Comparison of ENCODE assay signal across 9 cellular contexts in the genomic region with DNA sequence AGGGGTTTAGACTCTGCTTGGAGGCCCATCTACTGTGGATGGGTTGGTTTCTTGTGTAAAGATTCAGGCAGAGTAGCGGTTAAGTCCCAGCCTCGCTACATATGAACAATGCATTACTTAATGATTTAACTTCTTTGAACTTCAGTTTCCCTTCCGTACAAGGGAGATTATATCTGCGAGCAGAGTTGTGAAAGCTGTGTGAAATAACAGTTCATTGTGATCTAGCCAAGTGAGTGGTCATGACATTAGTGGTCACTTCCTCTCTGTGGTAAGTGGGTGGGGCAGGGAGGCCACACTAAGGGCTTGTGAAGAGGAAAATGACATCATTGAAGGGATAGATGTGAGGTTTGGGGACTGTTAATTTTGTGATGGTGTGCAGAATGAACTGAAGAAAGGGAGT. TPM values are rescaled to one million over a fixed set of nuclear protein-coding genes. Genes with fewer than 3 reads are reported as not detected.
DNase-seq lines count a peak whose midpoint lies in the region; ATAC-seq, FAIRE-seq and TF ChIP-seq lines count a peak whose summit lies in the region.
"Had no signal": no experiment of that assay in that cellular context is flagged by ENCODE, and none has a peak within 500 bp of the region (broad histone marks: within the 10 kb centered on the region; RNA-seq: fewer than 3 reads in every experiment).

No MANE protein-coding gene starts in this region.

- H2BK5ac ChIP-seq in IMR-90 (ENCODE audit: low read depth, low read length, poor library complexity, severe bottlenecking): no peak overlapping the region

- CTCF ChIA-PET in IMR-90 (lab: Yijun Ruan, JAX) (no interaction called here), HepG2 (lab: Yijun Ruan, JAX; ENCODE audit: low intra/inter-chr PET ratio, low total read pairs) (no interaction called here)

- H4K8ac ChIP-seq in IMR-90 (ENCODE audit: low read depth in 2 of 2, low read length in 2 of 2): no peak overlapping the region

- H2BK15ac ChIP-seq in IMR-90 (ENCODE audit: low read depth, low read length): no peak overlapping the region

- H3K79me1 ChIP-seq in IMR-90 (ENCODE audit: low read depth in 1 of 2, low read length in 2 of 2): no peaks in the 10 kb centered on the region

- BruUV-seq in IMR-90 (replicated peaks; lab: Mats Ljungman, UMichigan): no TSS peak
- BruUV-seq in HepG2 (replicated peaks; lab: Mats Ljungman, UMichigan): no TSS peak

- TF ChIP-seq EP300 in HepG2 (IDR thresholded peaks at IDR 0.05; ENCODE audit: low read depth in 2 of 2, low read length in 2 of 2) (peak in 1 of 2 experiments; percentile 32; a peak in 1 of 4 replicates), HepG2 (CRISPR knock-in tag; IDR thresholded peaks at IDR 0.05; ENCODE audit: borderline replicate concordance) (peak; percentile 49; the same call in 1 of the 2 replicates)

- H3K18ac ChIP-seq in IMR-90 (ENCODE audit: low read depth, low read length): no peak overlapping the region

- WGBS in IMR-90 (ENCODE audit: extremely low coverage in 2 of 2, insufficient read length in 1 of 2), 2 experiments: no CpG with 5 or more reads among the region's 4 CpGs
- WGBS in HepG2 (ENCODE audit: low lambda C conversion rate): 4% methylated on average over 4 of the region's 4 CpGs
- WGBS in endodermal cell (ENCODE audit: insufficient coverage in 1 of 2, insufficient read length in 1 of 2), 2 experiments: 97 to 100% methylated on average over 1 to 3 of the region's 4 CpGs

- no peaks in the 10 kb centered on the region for H3K27me3 Mint-ChIP-seq in endodermal cell (ENCODE audit: insufficient read depth)

- no peak overlapping the region for H3K14ac ChIP-seq in IMR-90 (replicated peaks; ENCODE audit: low read depth, low read length)

- H3K4me1 ChIP-seq in IMR-90 (ENCODE audit: control insufficient read depth, insufficient read depth, low read length) (no peaks in the 10 kb centered on the region), HepG2 (ENCODE audit: insufficient read depth, low read length) (peaks cover 15% of the 10 kb centered on the region), endodermal cell (ENCODE audit: control insufficient read depth, insufficient read depth, low read length) (no peaks in the 10 kb centered on the region)

- H3K56ac ChIP-seq in IMR-90 (ENCODE audit: extremely low read depth, insufficient read depth, low read length): no peak overlapping the region

- H3K9me1 ChIP-seq in IMR-90 (ENCODE audit: insufficient read depth, low read length): no peaks in the 10 kb centered on the region

- H2AK5ac ChIP-seq in IMR-90 (ENCODE audit: low read depth, low read length): no peak overlapping the region

- H2BK120ac ChIP-seq in IMR-90 (ENCODE audit: low read depth, low read length): no peak overlapping the region

- no peak overlapping the region for H3K4ac ChIP-seq in IMR-90 (ENCODE audit: low read depth, low read length)

- H3K9me3 ChIP-seq in IMR-90 (ENCODE audit: control insufficient read depth, insufficient read depth, low read length): no peaks in the 10 kb centered on the region
- no peaks in the 10 kb centered on the region for H3K9me3 ChIP-seq in HepG2 (ENCODE audit: low read length)
- no peaks in the 10 kb centered on the region for H3K9me3 ChIP-seq in endodermal cell (ENCODE audit: control insufficient read depth, low read length)

- H2AFZ ChIP-seq in IMR-90 (replicated peaks; ENCODE audit: low read length, poor library complexity) (no peak overlapping the region), HepG2 (ENCODE audit: low read length) (peak overlapping the region; percentile 17)

- in situ Hi-C loops in IMR-90 (cut with MboI; ENCODE audit: low sequenced_read_pairs) (no loop called here), HepG2 (cut with HindIII; ENCODE audit: extremely low pct_ligation_motif_present, low pct_unique_long_range_greater_than_20kb) (no loop called here)

- no peak overlapping the region for H2BK20ac ChIP-seq in IMR-90 (ENCODE audit: low read depth, low read length)

- H3K79me2 ChIP-seq in HepG2 (ENCODE audit: insufficient read depth, low read length): no peaks in the 10 kb centered on the region

- dilution Hi-C loops in IMR-90 (cut with HindIII; ENCODE audit: low sequenced_read_pairs, unreplicated experiment): no loop called here

- no peak overlapping the region for H4K91ac ChIP-seq in IMR-90 (ENCODE audit: insufficient read depth, low read depth, low read length)

- H3K27me3 ChIP-seq in IMR-90 (ENCODE audit: control insufficient read depth, insufficient read depth, low read length) (no peaks in the 10 kb centered on the region), HepG2 (ENCODE audit: control insufficient read depth in 1 of 2, insufficient read depth in 2 of 2, low read length in 2 of 2) (no peaks in the 10 kb centered on the region; a peak in 1 of 5 replicates), endodermal cell (ENCODE audit: control insufficient read depth, insufficient read depth, low read length, poor library complexity, severe bottlenecking) (no peaks in the 10 kb centered on the region)

- H3K4me2 ChIP-seq in IMR-90 (ENCODE audit: low read depth, low read length): no peak overlapping the region
- H3K4me2 ChIP-seq in HepG2 (ENCODE audit: low read depth, low read length): peak overlapping the region; percentile 26; the same call in 1 of the 2 replicates

- POLR2A ChIA-PET in IMR-90 (lab: Charles Lee; ENCODE audit: unreplicated experiment): no interaction called here
- POLR2A ChIA-PET in HepG2 (lab: Yijun Ruan, JAX): interaction anchor here (1.7 to 1.9 kb wide), 2 partner anchors 14 to 15 kb away, joined by 4 to 6 read pairs; partner anchors contain the start of gene MEX3C

- no peak overlapping the region for H3K27ac Mint-ChIP-seq in endodermal cell

- no peaks in the 10 kb centered on the region for H3K36me3 ChIP-seq in IMR-90 (ENCODE audit: control insufficient read depth, insufficient read depth, low read length)
- no peaks in the 10 kb centered on the region for H3K36me3 ChIP-seq in HepG2 (replicated peaks in 1 of 2; ENCODE audit: control insufficient read depth in 1 of 2, insufficient read depth in 2 of 2, low read length in 2 of 2)
- no peaks in the 10 kb centered on the region for H3K36me3 ChIP-seq in endodermal cell (ENCODE audit: control insufficient read depth, insufficient read depth, low read length)

- H3K4me3 Mint-ChIP-seq in endodermal cell: no peak overlapping the region

- H3K27ac ChIP-seq in IMR-90 (ENCODE audit: insufficient read depth, low read length) (no peak overlapping the region), HepG2 (ENCODE audit: extremely low read length, insufficient read depth, low read length) (no peak overlapping the region), endodermal cell (ENCODE audit: low read depth, low read length) (no peak overlapping the region)

- no peaks in the 10 kb centered on the region for H3K36me3 Mint-ChIP-seq in endodermal cell (ENCODE audit: low read depth)

- H3K9ac ChIP-seq in IMR-90 (ENCODE audit: low read depth, low read length) (no peak overlapping the region), HepG2 (ENCODE audit: insufficient read depth, low read depth, low read length) (no peak overlapping the region), endodermal cell (ENCODE audit: extremely low read depth, low read length, poor library complexity, severe bottlenecking) (no peak overlapping the region)

- peak; percentile 86 for FAIRE-seq in GM12891 (lab: Jason Lieb, UNC)
- no peak for FAIRE-seq in HepG2 (lab: Jason Lieb, UNC)
- FAIRE-seq: islet of Langerhans had no signal

- no peaks in the 10 kb centered on the region for H3K9me3 Mint-ChIP-seq in endodermal cell

- TF ChIP-seq RAD21 in IMR-90 (IDR thresholded peaks at IDR 0.05; ENCODE audit: low read length): no peak
- TF ChIP-seq RAD21 in HepG2 (CRISPR knock-in tag; IDR thresholded peaks at IDR 0.05): no peak

- no peak overlapping the region for H2AK9ac ChIP-seq in IMR-90 (replicated peaks; ENCODE audit: low read depth, low read length, poor library complexity)

- TF ChIP-seq CTCF in IMR-90 (conservative IDR thresholded peaks at IDR 0.05; ENCODE audit: low read depth, low read length): no peak
- TF ChIP-seq CTCF in HepG2 (CRISPR knock-in tag; IDR thresholded peaks at IDR 0.05): no peak
- TF ChIP-seq CTCF in endodermal cell (conservative IDR thresholded peaks at IDR 0.05): no peak

- H4K20me1 ChIP-seq in IMR-90 (ENCODE audit: insufficient read depth, low read length) (no peaks in the 10 kb centered on the region), HepG2 (ENCODE audit: insufficient read depth, low read length) (no peaks in the 10 kb centered on the region)

- ATAC-seq in GM21529 (IDR thresholded peaks at IDR 0.05; ENCODE audit: unreplicated experiment) (peak; percentile 95), IMR-90 (ENCODE audit: low read depth) (no peak), HepG2 (peak; percentile 74)

- no peak overlapping the region for H4K5ac ChIP-seq in IMR-90 (ENCODE audit: low read depth, low read length)

- TF ChIP-seq POLR2A in GM12891 (IDR thresholded peaks at IDR 0.05; ENCODE audit: low read depth, low read length) (no peak), IMR-90 (IDR thresholded peaks at IDR 0.05; ENCODE audit: low read depth, low read length) (no peak), HepG2 (IDR thresholded peaks at IDR 0.05; ENCODE audit: insufficient read depth in 1 of 2, low read depth in 2 of 2, low read length in 2 of 2) (no peak)

- intact Hi-C loops in IMR-90 (cut with micrococcal nuclease) (no loop called here), HepG2 (cut with micrococcal nuclease; ENCODE audit: unreplicated experiment) (no loop called here)

- no peak overlapping the region for H3K4me3 ChIP-seq in IMR-90 (ENCODE audit: insufficient read depth, low read depth, low read length)
- no peak overlapping the region for H3K4me3 ChIP-seq in HepG2 (replicated peaks in 1 of 3; ENCODE audit: insufficient read depth in 1 of 3, low read depth in 2 of 3, low read length in 3 of 3)
- H3K4me3 ChIP-seq in endodermal cell (ENCODE audit: low read length): no peak overlapping the region

- DNase-seq in GM12891 (ENCODE audit: insufficient read length, low spot score) (no peak), IMR-90 (peak; percentile 59), HepG2 (ENCODE audit: low spot score) (peak; percentile 85), NCI-H345 (lab: John Stamatoyannopoulos, UW) (no peak), globus pallidus (ENCODE audit: low spot score) (no peak), endodermal cell (no peak)
- DNase-seq in activated gamma-delta T cell treated with anti-CD3 and anti-CD28 coated beads, Interleukin-2, amount 50 U/mL, for 16 hours (ENCODE audit: low read depth): peak; percentile 26

- H3K4me1 Mint-ChIP-seq in endodermal cell: peaks cover 8% of the 10 kb centered on the region

- H3K23ac ChIP-seq in IMR-90 (ENCODE audit: low read depth, low read length): no peak overlapping the region

RNA-seq across cellular contexts. Expression of gene MEX3C, which starts 14.1 kb away (rescaled TPM):
- 12.0 TPM for polyA plus RNA-seq in GM12891 (2012; ENCODE audit: low read depth, missing spikeins)
- total RNA-seq in IMR-90 (2012; rRNA removed): 42.8 and 50.9 TPM in 2 replicates
- polyA plus RNA-seq in IMR-90 (2012; rRNA removed): 25.9 and 26.0 TPM in 2 replicates
- polyA plus RNA-seq in IMR-90 (2012; cell fraction: cytosol; rRNA removed): 9.3 and 15.1 TPM in 2 replicates
- 4.1 and 17.7 TPM in 2 replicates for polyA plus RNA-seq in IMR-90 (2012; cell fraction: nucleus; rRNA removed; ENCODE audit: low replicate concordance)
- 36.4 and 36.7 TPM in 2 replicates for total RNA-seq in HepG2 (2016; rRNA removed; fragmentation: Illumina TruSeq; extraction: Trizol)
- 5.1 and 5.6 TPM in 2 replicates for total RNA-seq in HepG2 (2016; cell fraction: cytosol; rRNA removed; fragmentation: Illumina TruSeq; extraction: Trizol; ENCODE audit: low read depth)
- total RNA-seq in HepG2 (2016; cell fraction: insoluble cytoplasmic fraction; rRNA removed; fragmentation: Illumina TruSeq; extraction: Trizol): 36.6 and 39.9 TPM in 2 replicates
- total RNA-seq in HepG2 (2016; cell fraction: membrane; rRNA removed; fragmentation: Illumina TruSeq; extraction: Trizol): 25.8 and 26.4 TPM in 2 replicates
- total RNA-seq in HepG2 (2016; cell fraction: nucleus; rRNA removed; fragmentation: Illumina TruSeq; extraction: Trizol): 46.3 and 52.7 TPM in 2 replicates
- polyA plus RNA-seq in HepG2 (2011; rRNA removed): 32.2 and 34.8 TPM in 2 replicates
- polyA plus RNA-seq in HepG2 (2011; cell fraction: cytosol; rRNA removed): 15.5 and 20.6 TPM in 2 replicates
- polyA plus RNA-seq in HepG2 (2011; cell fraction: nucleus; rRNA removed): 13.8 and 16.8 TPM in 2 replicates
- polyA plus RNA-seq in HepG2 (2012): 33.3 and 34.4 TPM in 2 replicates
- 1.6 and 1.7 TPM in 2 replicates for polyA plus RNA-seq in HepG2 (2016; cell fraction: cytosol; fragmentation: Illumina TruSeq; extraction: Trizol; ENCODE audit: low read depth)
- polyA plus RNA-seq in HepG2 (2016; cell fraction: insoluble cytoplasmic fraction; fragmentation: Illumina TruSeq; extraction: Trizol; ENCODE audit: low read depth): 31.2 and 31.8 TPM in 2 replicates
- 10.0 and 11.0 TPM in 2 replicates for polyA plus RNA-seq in HepG2 (2016; cell fraction: membrane; fragmentation: Illumina TruSeq; extraction: Trizol; ENCODE audit: low read depth)
- polyA plus RNA-seq in HepG2 (2016; cell fraction: nucleus; fragmentation: Illumina TruSeq; extraction: Trizol; ENCODE audit: insufficient read depth, low read depth): 22.4 and 22.7 TPM in 2 replicates
- polyA minus RNA-seq in HepG2 (2011; rRNA and poly(A)+ RNA removed; ENCODE audit: low replicate concordance): 25.7 and 38.6 TPM in 2 replicates
- 28.8 and 32.2 TPM in 2 replicates for polyA minus RNA-seq in HepG2 (2011; cell fraction: cytosol; rRNA and poly(A)+ RNA removed)
- polyA minus RNA-seq in HepG2 (2011; cell fraction: nucleus; rRNA and poly(A)+ RNA removed): 68.2 and 81.1 TPM in 2 replicates
- 10 to 100 TPM; 60.1 to 68.4 TPM for total RNA-seq in endodermal cell
- 80.9 TPM for polyA plus RNA-seq in endodermal cell (2013, experiment 1 of 2)
- polyA plus RNA-seq in endodermal cell (2013, experiment 2 of 2): 75.9 TPM

Comparison
In these comparisons a context has a peak if more than half of its experiments do, and no peak if none do; other contexts are left out.
1. DNase-seq: peak in IMR-90 (single experiment), activated gamma-delta T cell treated with anti-CD3 and anti-CD28 coated beads, Interleukin-2, amount 50 U/mL, for 16 hours (single experiment) and HepG2 (single experiment); none in GM12891 (single experiment), NCI-H345 (single experiment), globus pallidus (single experiment) and endodermal cell (single experiment).